8 cellular contexts compared by ENCODE assay signal in genomic region chr15:72472907-72473669, GRCh38. TPM values are rescaled to one million over a fixed set of nuclear protein-coding genes. Genes with fewer than 3 reads are reported as not detected.
A peak's percentile ranks its signal among the peaks of the same experiment; 100 is the strongest.
DNase-seq lines count a peak whose midpoint lies in the region; ATAC-seq and TF ChIP-seq lines count a peak whose summit lies in the region.

No MANE protein-coding gene starts in this region.

- no peak for ATAC-seq in GM19328 (IDR thresholded peaks at IDR 0.05; ENCODE audit: unreplicated experiment)

- peaks cover 3% of the 10 kb centered on the region; the same call in 1 of the 2 replicates for H3K4me1 ChIP-seq in BE2C
- peaks cover 6% of the 10 kb centered on the region for H3K4me1 ChIP-seq in HUES6 (ENCODE audit: control insufficient read depth, insufficient read depth, low read length)
- H3K4me1 ChIP-seq in adipocyte (ENCODE audit: control insufficient read depth, insufficient read depth, low read length): peaks cover 29% of the 10 kb centered on the region
- peaks cover 4 to 39% (median 33%) of the 10 kb centered on the region in 5 donors for H3K4me1 ChIP-seq in subcutaneous abdominal adipose tissue (ENCODE audit: control insufficient read depth in 5 of 5, insufficient read depth in 5 of 5, low read length in 5 of 5)

- peak overlapping the region; percentile 98 for H3K9ac ChIP-seq in HUES6 (ENCODE audit: low read length)
- H3K9ac ChIP-seq in adipocyte (ENCODE audit: low read length): peak overlapping the region; percentile 100
- peak overlapping the region; percentile 94 to 100 (median 100) for H3K9ac ChIP-seq in subcutaneous abdominal adipose tissue (ENCODE audit: low read length in 5 of 5)

- H3K36me3 ChIP-seq in BE2C (peaks cover 8% of the 10 kb centered on the region), HUES6 (ENCODE audit: control insufficient read depth, insufficient read depth, low read length) (peaks cover 17% of the 10 kb centered on the region), adipocyte (ENCODE audit: control insufficient read depth, insufficient read depth, low read length, severe bottlenecking) (peaks cover 17% of the 10 kb centered on the region), subcutaneous abdominal adipose tissue (ENCODE audit: control insufficient read depth in 5 of 5, insufficient read depth in 5 of 5, low read length in 5 of 5) (peaks cover 0 to 10% (median 0%) of the 10 kb centered on the region in 5 donors)

- no peaks in the 10 kb centered on the region for H3K9me3 ChIP-seq in BE2C
- H3K9me3 ChIP-seq in HUES6 (ENCODE audit: control insufficient read depth, insufficient read depth, low read depth, low read length): no peaks in the 10 kb centered on the region
- no peaks in the 10 kb centered on the region for H3K9me3 ChIP-seq in adipocyte (ENCODE audit: control insufficient read depth, low read length)
- no peaks in the 10 kb centered on the region for H3K9me3 ChIP-seq in subcutaneous abdominal adipose tissue (ENCODE audit: control insufficient read depth in 5 of 5, low read length in 5 of 5)

- DNase-seq in BE2C (no peak), adipocyte (ENCODE audit: low read depth) (peak; percentile 63), iris pigment epithelial cell (ENCODE audit: low read depth) (peak; percentile 41), HK-2 (ENCODE audit: unreplicated experiment) (no peak), NCI-H146 treated with DMSO at 0.1 percent for 48 hours (lab: John Stamatoyannopoulos, UW; ENCODE audit: unreplicated experiment) (no peak)

- TF ChIP-seq CTCF in BE2C (IDR thresholded peaks at IDR 0.05; ENCODE audit: low read depth, low read length): no peak

- peak overlapping the region; percentile 96 for H3K4me3 ChIP-seq in BE2C (ENCODE audit: low read depth, low read length)
- H3K4me3 ChIP-seq in HUES6 (ENCODE audit: low read depth, low read length): peak overlapping the region; percentile 100
- peak overlapping the region; percentile 89 for H3K4me3 ChIP-seq in adipocyte (ENCODE audit: low read length)
- H3K4me3 ChIP-seq in subcutaneous abdominal adipose tissue (ENCODE audit: low read depth in 1 of 5, low read length in 5 of 5): peak overlapping the region; percentile 80 to 96 (median 90)

- H3K27me3 ChIP-seq in BE2C: no peaks in the 10 kb centered on the region
- no peaks in the 10 kb centered on the region for H3K27me3 ChIP-seq in HUES6 (ENCODE audit: control insufficient read depth, insufficient read depth, low read length)
- no peaks in the 10 kb centered on the region for H3K27me3 ChIP-seq in adipocyte (replicated peaks; ENCODE audit: control insufficient read depth, insufficient read depth, low read length)
- no peaks in the 10 kb centered on the region for H3K27me3 ChIP-seq in subcutaneous abdominal adipose tissue (ENCODE audit: control insufficient read depth in 5 of 5, insufficient read depth in 4 of 5, low read length in 5 of 5)

- H3K27ac ChIP-seq in HUES6 (ENCODE audit: low read depth, low read length) (peak overlapping the region; percentile 97), subcutaneous abdominal adipose tissue (ENCODE audit: low read depth, low read length) (peak overlapping the region; percentile 100)

RNA-seq across cellular contexts. Expression of gene ARIH1, which starts 1.0 kb away (rescaled TPM):
- polyA plus RNA-seq in BE2C (2012; ENCODE audit: insufficient read depth, insufficient read length, low read depth): 166 TPM

Comparison
In these comparisons a context has a peak if more than half of its experiments do, and no peak if none do; other contexts are left out.
1. DNase-seq: peak in adipocyte (single experiment) and iris pigment epithelial cell (single experiment); none in BE2C (single experiment), HK-2 (single experiment) and NCI-H146 treated with DMSO at 0.1 percent for 48 hours (single experiment).
2. Peak in every context shown above with its lines, with median percentiles within 50 percentile points of each other: H3K4me3 ChIP-seq and H3K9ac ChIP-seq.